16 cellular contexts compared by ENCODE assay signal in the genomic region with DNA sequence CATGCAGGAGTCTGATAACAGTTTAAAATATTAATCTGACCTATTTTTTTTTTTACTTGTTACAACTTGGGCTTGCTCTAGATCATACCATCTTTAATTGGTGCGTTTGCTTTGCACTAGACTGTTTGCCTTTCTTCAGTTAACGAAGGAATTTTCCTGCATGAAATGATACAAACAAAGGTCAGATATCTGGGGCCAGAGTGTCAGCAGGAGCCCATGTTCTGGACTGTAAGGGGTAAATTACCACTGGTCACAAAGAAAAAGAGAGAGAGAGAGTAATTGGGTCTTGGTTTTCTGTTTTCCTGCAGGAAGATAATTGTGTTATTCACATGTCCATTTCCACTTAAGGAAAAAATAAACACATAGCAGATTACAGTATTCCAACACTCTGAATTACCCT.
"Had no signal": no experiment of that assay in that cellular context is flagged by ENCODE, and none has a peak within 500 bp of the region (broad histone marks: within the 10 kb centered on the region; RNA-seq: fewer than 3 reads in every experiment).

No MANE protein-coding gene starts in this region.

- ATAC-seq: left colon, T-helper 17 cell had no signal

- H3K4me3 Mint-ChIP-seq: activated B cell treated with CpG ODN at 0.5 μM for 24 hours; activated naive CD4-positive, alpha-beta T cell treated with anti-CD3 and anti-CD28 coated beads, Interleukin-2, amount 10 ng/mL, durations not matched to agents 7 days and 5 days; nephron progenitor cell; stimulated activated naive CD8-positive, alpha-beta T cell treated with anti-CD3 and anti-CD28 coated beads, Interleukin-15, Interleukin-2, amounts not matched to agents 100 ng/mL and 50 ng/mL, for 24 hours; T-helper 17 cell had no signal

- H3K27ac ChIP-seq: pancreas had no signal

- H3K4me1 ChIP-seq: adrenal gland, pancreas had no signal

- H3K4me1 Mint-ChIP-seq: activated B cell treated with CpG ODN at 0.5 μM for 24 hours; activated naive CD4-positive, alpha-beta T cell treated with anti-CD3 and anti-CD28 coated beads, Interleukin-2, amount 10 ng/mL, durations not matched to agents 7 days and 5 days; T-helper 17 cell had no signal

- H3K27me3 ChIP-seq: adrenal gland, pancreas, testis had no signal

- H3K4me3 ChIP-seq: adrenal gland, pancreas, testis had no signal

- H3K27ac Mint-ChIP-seq: activated B cell treated with CpG ODN at 0.5 μM for 24 hours; activated naive CD4-positive, alpha-beta T cell treated with anti-CD3 and anti-CD28 coated beads, Interleukin-2, amount 10 ng/mL, durations not matched to agents 7 days and 5 days; activated T-helper 2 cell treated with anti-CD3 and anti-CD28 coated beads, Interferon-gamma antibody, Interleukin-2, Interleukin-4, amounts not matched to agents 10 μg/mL and 5 μg/mL and 100 μg/mL, durations not matched to agents 14 hours and 24 hours and 36 hours; nephron progenitor cell; stimulated activated naive CD8-positive, alpha-beta T cell treated with anti-CD3 and anti-CD28 coated beads, Interleukin-15, Interleukin-2, amounts not matched to agents 100 ng/mL and 50 ng/mL, for 24 hours; T-helper 17 cell had no signal

- H3K9me3 ChIP-seq: adrenal gland, pancreas, testis had no signal

- DNase-seq: activated B cell treated with CpG ODN at 0.5 μM for 24 hours; activated naive CD4-positive, alpha-beta T cell treated with anti-CD3 and anti-CD28 coated beads, Interleukin-2, amount 10 ng/mL, durations not matched to agents 7 days and 5 days; central memory CD4-positive, alpha-beta T cell; cortex of kidney; erythroblast; left colon; mammary epithelial cell; nephron progenitor cell; stimulated activated CD4-positive, alpha-beta T cell treated with anti-CD3 and anti-CD28 coated beads, Interleukin-15, amount 100 ng/mL, for 24 hours; stimulated activated CD4-positive, alpha-beta T cell treated with anti-CD3 and anti-CD28 coated beads, Interleukin-4, amount 100 ng/mL, for 24 hours; T-helper 17 cell had no signal

- H3K9me3 Mint-ChIP-seq: activated B cell treated with CpG ODN at 0.5 μM for 24 hours; activated naive CD4-positive, alpha-beta T cell treated with anti-CD3 and anti-CD28 coated beads, Interleukin-2, amount 10 ng/mL, durations not matched to agents 7 days and 5 days; activated T-helper 2 cell treated with anti-CD3 and anti-CD28 coated beads, Interferon-gamma antibody, Interleukin-2, Interleukin-4, amounts not matched to agents 10 μg/mL and 5 μg/mL and 100 μg/mL, durations not matched to agents 14 hours and 24 hours and 36 hours; nephron progenitor cell; stimulated activated naive CD8-positive, alpha-beta T cell treated with anti-CD3 and anti-CD28 coated beads, Interleukin-15, Interleukin-2, amounts not matched to agents 100 ng/mL and 50 ng/mL, for 24 hours had no signal

- H3K27me3 Mint-ChIP-seq: activated B cell treated with CpG ODN at 0.5 μM for 24 hours had no signal

- H3K36me3 Mint-ChIP-seq: activated naive CD4-positive, alpha-beta T cell treated with anti-CD3 and anti-CD28 coated beads, Interleukin-2, amount 10 ng/mL, durations not matched to agents 7 days and 5 days had no signal

- H3K36me3 ChIP-seq: adrenal gland, pancreas had no signal
